Comparison of ENCODE assay signal across 7 cellular contexts in the genomic region with DNA sequence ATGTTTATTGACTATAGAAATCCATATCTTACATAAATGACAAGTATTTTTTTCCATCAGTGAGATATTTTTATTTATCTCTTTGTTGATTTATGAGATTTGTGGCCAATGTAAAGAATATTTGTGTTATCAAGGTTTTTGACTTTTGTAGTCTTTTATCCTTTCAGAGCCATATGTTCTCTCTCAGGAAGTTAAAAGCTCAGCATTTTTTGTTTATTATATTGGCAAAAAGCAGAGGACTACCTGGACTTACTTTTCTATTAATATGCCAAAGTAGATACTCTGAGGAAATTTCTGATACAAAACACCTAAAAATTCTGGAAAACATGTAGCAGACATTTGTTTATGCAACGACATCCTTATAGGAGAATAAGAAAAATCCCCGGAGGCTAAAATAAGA.
"Had no signal": no experiment of that assay in that cellular context is flagged by ENCODE, and none has a peak within 500 bp of the region (broad histone marks: within the 10 kb centered on the region; RNA-seq: fewer than 3 reads in every experiment).

No MANE protein-coding gene starts in this region.

- FAIRE-seq: GM12878, GM12891, GM12892, GM18507, GM19239 had no signal

- DNase-seq: GDM1, GF-D8 had no signal

- ATAC-seq: GM12878 had no signal

- H3K4me3 ChIP-seq: GM12878 had no signal
